In the genomic region with DNA sequence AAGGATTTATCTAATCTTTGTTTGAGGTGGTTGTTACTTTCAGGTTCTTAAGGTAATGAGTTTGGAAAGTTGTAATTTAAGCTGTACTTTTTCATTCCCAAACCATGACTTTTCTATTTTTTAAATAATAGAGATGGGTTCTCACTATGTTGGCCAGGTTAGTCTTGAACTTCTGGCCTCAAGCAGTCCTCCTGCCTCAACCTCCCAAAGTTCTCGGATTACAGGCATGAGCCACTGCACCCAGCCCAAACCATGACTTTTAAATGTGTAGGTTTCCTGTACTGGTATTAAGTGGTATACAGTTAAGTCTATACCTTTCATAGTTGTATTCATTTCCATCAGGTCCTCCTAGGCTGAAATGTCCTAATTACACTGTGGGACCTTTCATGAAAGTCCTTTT, we compare ENCODE assay signal across 30 cellular contexts.
"Had no signal": no experiment of that assay in that cellular context is flagged by ENCODE, and none has a peak within 500 bp of the region (broad histone marks: within the 10 kb centered on the region; RNA-seq: fewer than 3 reads in every experiment).

No MANE protein-coding gene starts in this region.

- H3K4me3 ChIP-seq: ascending aorta, breast epithelium, cardiac muscle cell, colonic mucosa, esophagus squamous epithelium, gastroesophageal sphincter, heart right ventricle, hepatocyte had no signal

- H3K9me3 Mint-ChIP-seq: activated CD4-positive, alpha-beta memory T cell treated with anti-CD3 and anti-CD28 coated beads, Interleukin-2, amount 10 ng/mL, durations not matched to agents 7 days and 5 days; activated CD4-positive, alpha-beta T cell treated with anti-CD3 and anti-CD28 coated beads, Interleukin-2, amount 10 ng/mL, durations not matched to agents 7 days and 5 days; activated naive CD4-positive, alpha-beta T cell treated with anti-CD3 and anti-CD28 coated beads for 36 hours; activated naive CD4-positive, alpha-beta T cell treated with anti-CD3 and anti-CD28 coated beads, Interleukin-2, amount 50 U/mL, for 72 hours; activated naive CD8-positive, alpha-beta T cell treated with anti-CD3 and anti-CD28 coated beads, Interleukin-2, amount 10 ng/mL, durations not matched to agents 7 days and 5 days; activated T-cell treated with anti-CD3 and anti-CD28 coated beads, Interleukin-2, amount 50 U/mL, for 24 hours; activated T-helper 1 cell treated with anti-CD3 and anti-CD28 coated beads, Interleukin-12 subunit alpha, Interleukin-12 subunit beta, Interleukin-2, Interleukin-4 antibody, amounts not matched to agents 30 ng/mL and 10 ng/mL and 1 ng/mL, durations not matched to agents 14 hours and 24 hours and 36 hours; activated T-helper 2 cell treated with anti-CD3 and anti-CD28 coated beads, Interferon-gamma antibody, Interleukin-2, Interleukin-4, amounts not matched to agents 10 μg/mL and 5 μg/mL and 100 μg/mL, durations not matched to agents 14 hours and 24 hours and 36 hours; brain had no signal

- H3K36me3 ChIP-seq: ascending aorta, breast epithelium, cardiac muscle cell, colonic mucosa, esophagus squamous epithelium, gastroesophageal sphincter, heart right ventricle had no signal

- ATAC-seq: activated naive CD4-positive, alpha-beta T cell treated with anti-CD3 and anti-CD28 coated beads, Interleukin-2, amount 50 U/mL, for 72 hours; gastroesophageal sphincter; heart right ventricle had no signal

- FAIRE-seq: endometrium, endothelial cell of umbilical vein had no signal

- H3K27ac ChIP-seq: ascending aorta, breast epithelium, cardiac muscle cell, colonic mucosa, gastroesophageal sphincter, heart right ventricle had no signal

- DNase-seq: activated CD4-positive, alpha-beta memory T cell treated with anti-CD3 and anti-CD28 coated beads, Interleukin-2, amount 10 ng/mL, durations not matched to agents 7 days and 5 days; activated CD4-positive, alpha-beta T cell treated with anti-CD3 and anti-CD28 coated beads for 1 hour; activated CD4-positive, alpha-beta T cell treated with anti-CD3 and anti-CD28 coated beads for 4 hours; activated CD4-positive, alpha-beta T cell treated with anti-CD3 and anti-CD28 coated beads, Interleukin-2, amount 10 ng/mL, durations not matched to agents 7 days and 5 days; activated CD4-positive, alpha-beta T cell treated with anti-CD3 and anti-CD28 coated beads, Interleukin-2, amount 50 U/mL, for 4 hours; activated CD8-positive, alpha-beta memory T cell treated with anti-CD3 and anti-CD28 coated beads, Interleukin-2, amount 50 U/mL, for 48 hours; activated effector memory CD4-positive, alpha-beta T cell treated with anti-CD3 and anti-CD28 coated beads, Interleukin-2, amount 50 U/mL, for 16 hours; activated naive CD4-positive, alpha-beta T cell treated with anti-CD3 and anti-CD28 coated beads for 36 hours; activated naive CD8-positive, alpha-beta T cell treated with anti-CD3 and anti-CD28 coated beads, Interleukin-2, amount 10 ng/mL, durations not matched to agents 7 days and 5 days; activated T-cell treated with anti-CD3 and anti-CD28 coated beads for 4 hours; activated T-cell treated with anti-CD3 and anti-CD28 coated beads, Interleukin-2, amount 50 U/mL, for 24 hours; central memory CD4-positive, alpha-beta T cell; cerebellar nuclear complex; colonic mucosa; effector CD8-positive, alpha-beta T cell; esophagus squamous epithelium; foreskin melanocyte; heart right ventricle; T-helper 2 cell had no signal

- H3K27ac Mint-ChIP-seq: activated CD4-positive, alpha-beta memory T cell treated with anti-CD3 and anti-CD28 coated beads, Interleukin-2, amount 10 ng/mL, durations not matched to agents 7 days and 5 days; activated CD4-positive, alpha-beta T cell treated with anti-CD3 and anti-CD28 coated beads, Interleukin-2, amount 10 ng/mL, durations not matched to agents 7 days and 5 days; activated naive CD4-positive, alpha-beta T cell treated with anti-CD3 and anti-CD28 coated beads for 36 hours; activated naive CD8-positive, alpha-beta T cell treated with anti-CD3 and anti-CD28 coated beads, Interleukin-2, amount 10 ng/mL, durations not matched to agents 7 days and 5 days; activated T-cell treated with anti-CD3 and anti-CD28 coated beads, Interleukin-2, amount 50 U/mL, for 24 hours; activated T-helper 1 cell treated with anti-CD3 and anti-CD28 coated beads, Interleukin-12 subunit alpha, Interleukin-12 subunit beta, Interleukin-2, Interleukin-4 antibody, amounts not matched to agents 30 ng/mL and 10 ng/mL and 1 ng/mL, durations not matched to agents 14 hours and 24 hours and 36 hours; activated T-helper 2 cell treated with anti-CD3 and anti-CD28 coated beads, Interferon-gamma antibody, Interleukin-2, Interleukin-4, amounts not matched to agents 10 μg/mL and 5 μg/mL and 100 μg/mL, durations not matched to agents 14 hours and 24 hours and 36 hours had no signal

- H3K9me3 ChIP-seq: ascending aorta, breast epithelium, colonic mucosa, esophagus squamous epithelium, gastroesophageal sphincter, heart right ventricle had no signal

- H3K4me3 Mint-ChIP-seq: activated CD4-positive, alpha-beta memory T cell treated with anti-CD3 and anti-CD28 coated beads, Interleukin-2, amount 10 ng/mL, durations not matched to agents 7 days and 5 days; activated CD4-positive, alpha-beta T cell treated with anti-CD3 and anti-CD28 coated beads, Interleukin-2, amount 10 ng/mL, durations not matched to agents 7 days and 5 days; activated naive CD4-positive, alpha-beta T cell treated with anti-CD3 and anti-CD28 coated beads for 36 hours; activated naive CD8-positive, alpha-beta T cell treated with anti-CD3 and anti-CD28 coated beads, Interleukin-2, amount 10 ng/mL, durations not matched to agents 7 days and 5 days; activated T-cell treated with anti-CD3 and anti-CD28 coated beads, Interleukin-2, amount 50 U/mL, for 24 hours; activated T-helper 1 cell treated with anti-CD3 and anti-CD28 coated beads, Interleukin-12 subunit alpha, Interleukin-12 subunit beta, Interleukin-2, Interleukin-4 antibody, amounts not matched to agents 30 ng/mL and 10 ng/mL and 1 ng/mL, durations not matched to agents 14 hours and 24 hours and 36 hours; brain had no signal

- H3K27me3 Mint-ChIP-seq: activated CD4-positive, alpha-beta memory T cell treated with anti-CD3 and anti-CD28 coated beads, Interleukin-2, amount 10 ng/mL, durations not matched to agents 7 days and 5 days; activated CD4-positive, alpha-beta T cell treated with anti-CD3 and anti-CD28 coated beads, Interleukin-2, amount 10 ng/mL, durations not matched to agents 7 days and 5 days; activated naive CD8-positive, alpha-beta T cell treated with anti-CD3 and anti-CD28 coated beads, Interleukin-2, amount 10 ng/mL, durations not matched to agents 7 days and 5 days; activated T-cell treated with anti-CD3 and anti-CD28 coated beads, Interleukin-2, amount 50 U/mL, for 24 hours; brain had no signal

- H3K27me3 ChIP-seq: ascending aorta, breast epithelium, cardiac muscle cell, colonic mucosa, esophagus squamous epithelium, gastroesophageal sphincter, heart right ventricle, hepatocyte had no signal

- H3K4me1 ChIP-seq: breast epithelium, colonic mucosa had no signal
